8 cellular contexts compared by ENCODE assay signal in genomic region chr6:56729166-56729565, GRCh38.
DNase-seq lines count a peak whose midpoint lies in the region; ATAC-seq and TF ChIP-seq lines count a peak whose summit lies in the region.
"Not testable (repeated sequence)": the region's sequence is repeated elsewhere in the genome, so short reads cannot be mapped to it uniquely, and the experiment has no call there.

No MANE protein-coding gene starts in this region.

- H2AFZ ChIP-seq in PC-3 (ENCODE audit: low read length); SK-N-SH (ENCODE audit: low read depth); mammary epithelial cell (ENCODE audit: low read depth, low read length): not testable (repeated sequence)

- H3K9me3 ChIP-seq in PC-3 (ENCODE audit: low read length); SK-N-SH; mammary epithelial cell (replicated peaks; ENCODE audit: insufficient read depth, low read length); right lobe of liver: not testable (repeated sequence)

- peak overlapping the region; percentile 82 for H3K27ac Mint-ChIP-seq in Calu3 (ENCODE audit: unreplicated experiment)
- peak overlapping the region; percentile 83 for H3K27ac Mint-ChIP-seq in progenitor cell of endocrine pancreas
- peak overlapping the region; percentile 56 for H3K27ac Mint-ChIP-seq in type B pancreatic cell

- BruUV-seq in Calu3 (replicated peaks; lab: Mats Ljungman, UMichigan); PC-3 (replicated peaks; lab: Mats Ljungman, UMichigan); mammary epithelial cell (replicated peaks; lab: Mats Ljungman, UMichigan): not testable (repeated sequence)

- H3K27me3 Mint-ChIP-seq in Calu3 (ENCODE audit: unreplicated experiment); progenitor cell of endocrine pancreas; type B pancreatic cell: not testable (repeated sequence)

- not testable (repeated sequence) for ATAC-seq in PC-3, foreskin keratinocyte
- peak in 2 of 4 donors; percentile 16 to 22 for ATAC-seq in right lobe of liver

- not testable (repeated sequence) for H4K20me1 ChIP-seq in PC-3 (ENCODE audit: low read length); SK-N-SH (ENCODE audit: insufficient read depth); mammary epithelial cell (ENCODE audit: insufficient read depth, low read length)

- CTCF ChIA-PET in Calu3 (lab: Charles Lee) = interaction anchor here (0.6 to 1.6 kb wide), 10 partner anchors 11 to 175 kb away, joined by 3 to 9 read pairs (median 3); no protein-coding TSS in a partner anchor
- CTCF ChIA-PET in PC-3 (lab: Charles Lee); mammary epithelial cell (lab: Charles Lee; ENCODE audit: low non-redundant PET): not testable (repeated sequence)
- CTCF ChIA-PET in SK-N-SH (lab: Yijun Ruan, JAX) = interaction anchor here (1.2 to 1.8 kb wide), 4 partner anchors 20 to 122 kb away, joined by 4 to 5 read pairs (median 5); no protein-coding TSS in a partner anchor

- intact Hi-C loops in Calu3 (cut with micrococcal nuclease; ENCODE audit: unreplicated experiment); PC-3 (cut with micrococcal nuclease); mammary epithelial cell (cut with micrococcal nuclease); right lobe of liver (cut with DNase I): not testable (repeated sequence)

- TF ChIP-seq POLR2A in right lobe of liver (IDR thresholded peaks at IDR 0.05) = not testable (repeated sequence)

- H3K36me3 ChIP-seq in PC-3 (ENCODE audit: low read depth, low read length); mammary epithelial cell (ENCODE audit: insufficient read depth, low read length); right lobe of liver: not testable (repeated sequence)
- H3K36me3 ChIP-seq in SK-N-SH (replicated peaks in 1 of 2; ENCODE audit: control insufficient read depth in 1 of 2, insufficient read depth in 2 of 2, low read length in 1 of 2) = peaks cover 0 to 20% of the 10 kb centered on the region in 2 experiments

- dilution Hi-C loops in mammary epithelial cell (cut with HindIII; ENCODE audit: low sequenced_read_pairs) = not testable (repeated sequence)

- H3K9me3 Mint-ChIP-seq in Calu3 (ENCODE audit: low read depth, unreplicated experiment); progenitor cell of endocrine pancreas (ENCODE audit: low read depth); type B pancreatic cell: not testable (repeated sequence)

- not testable (repeated sequence) for TF ChIP-seq CTCF in Calu3 (IDR thresholded peaks at IDR 0.05; ENCODE audit: unreplicated experiment); PC-3 (conservative IDR thresholded peaks at IDR 0.05; ENCODE audit: low read depth, low read length); SK-N-SH (IDR thresholded peaks at IDR 0.05); mammary epithelial cell (conservative IDR thresholded peaks at IDR 0.05 in 1 of 2, IDR thresholded peaks at IDR 0.05 in 1 of 2; ENCODE audit: extremely low read depth in 1 of 2, insufficient read depth in 1 of 2, low read depth in 1 of 2, low read length in 2 of 2); foreskin keratinocyte (conservative IDR thresholded peaks at IDR 0.05); right lobe of liver (IDR thresholded peaks at IDR 0.05); progenitor cell of endocrine pancreas (IDR thresholded peaks at IDR 0.05; ENCODE audit: unreplicated experiment); type B pancreatic cell (conservative IDR thresholded peaks at IDR 0.05)

- H3K79me2 ChIP-seq in PC-3 (ENCODE audit: low read length) (peaks cover 35% of the 10 kb centered on the region), SK-N-SH (ENCODE audit: insufficient read depth) (peaks cover 86% of the 10 kb centered on the region), mammary epithelial cell (ENCODE audit: insufficient read depth, low read length) (peaks cover 31% of the 10 kb centered on the region)

- 98% methylated on average over 9 of the region's 10 CpGs for WGBS in SK-N-SH (ENCODE audit: low lambda C conversion rate)
- WGBS in mammary epithelial cell (ENCODE audit: low coverage, missing lambda C conversion rate) = 97% methylated on average over 7 of the region's 10 CpGs
- WGBS in right lobe of liver (ENCODE audit: insufficient coverage, low coverage, low lambda C conversion rate, missing lambda C conversion rate) = 35% methylated on average over 5 of the region's 10 CpGs

- H3K9me2 ChIP-seq in PC-3 (replicated peaks; ENCODE audit: low read length); SK-N-SH: not testable (repeated sequence)

- peak overlapping the region; percentile 92 for H3K27ac ChIP-seq in PC-3 (ENCODE audit: low read length)
- H3K27ac ChIP-seq in SK-N-SH (ENCODE audit: low read depth in 2 of 2, low read length in 1 of 2) = peak overlapping the region in 1 of 2 experiments; percentile 97; a peak in 2 of 4 replicates
- H3K27ac ChIP-seq in mammary epithelial cell (ENCODE audit: insufficient read depth, low read depth, low read length) = peak overlapping the region; percentile 94
- peak overlapping the region; percentile 14 for H3K27ac ChIP-seq in foreskin keratinocyte
- H3K27ac ChIP-seq in right lobe of liver = peak overlapping the region; percentile 45 to 83 (median 56)

- POLR2A ChIA-PET in PC-3 (lab: Charles Lee; ENCODE audit: unreplicated experiment); SK-N-SH (lab: Yijun Ruan, JAX): not testable (repeated sequence)

- H3K4me1 ChIP-seq in PC-3 (ENCODE audit: insufficient read depth, low read length) (peaks cover 71% of the 10 kb centered on the region), SK-N-SH (ENCODE audit: control insufficient read depth in 1 of 2, insufficient read depth in 2 of 2, low read depth in 1 of 2, low read length in 1 of 2) (peaks cover 6 to 66% of the 10 kb centered on the region in 2 experiments; a peak in 3 of 4 replicates), mammary epithelial cell (ENCODE audit: insufficient read depth, low read length) (peaks cover 56% of the 10 kb centered on the region), foreskin keratinocyte (peaks cover 37% of the 10 kb centered on the region), right lobe of liver (peaks cover 0 to 45% (median 5%) of the 10 kb centered on the region in 4 donors)

- H3K27me3 ChIP-seq in PC-3 (ENCODE audit: low read length); SK-N-SH (ENCODE audit: insufficient read depth); mammary epithelial cell (ENCODE audit: insufficient read depth, low read length); foreskin keratinocyte; right lobe of liver: not testable (repeated sequence)

- TF ChIP-seq EP300 in SK-N-SH (IDR thresholded peaks at IDR 0.05; ENCODE audit: borderline replicate concordance in 1 of 2, low read depth in 1 of 2, low read length in 1 of 2) = not testable (repeated sequence)

- not testable (repeated sequence) for H3F3A ChIP-seq in PC-3 (ENCODE audit: low read length, unreplicated experiment)
- H3F3A ChIP-seq in SK-N-SH (replicated peaks; ENCODE audit: insufficient read depth) = peaks cover 49% of the 10 kb centered on the region

- H3K4me2 ChIP-seq in PC-3 (ENCODE audit: low read length) = peak overlapping the region; percentile 72
- peak overlapping the region; percentile 47; the same call in 1 of the 2 replicates for H3K4me2 ChIP-seq in SK-N-SH
- not testable (repeated sequence) for H3K4me2 ChIP-seq in mammary epithelial cell (ENCODE audit: insufficient read depth, low read depth, low read length)

- not testable (repeated sequence) for TF ChIP-seq RAD21 in SK-N-SH (IDR thresholded peaks at IDR 0.05; ENCODE audit: low read length)

- DNase-seq in Calu3; PC-3; SK-N-SH; mammary epithelial cell; foreskin keratinocyte; right lobe of liver; progenitor cell of endocrine pancreas (ENCODE audit: low spot score, unreplicated experiment); type B pancreatic cell (ENCODE audit: extremely low spot score, unreplicated experiment): not testable (repeated sequence)

- H3K9ac ChIP-seq in PC-3 (ENCODE audit: low read length) = peak overlapping the region; percentile 58
- peak overlapping the region; percentile 19; the same call in 1 of the 2 replicates for H3K9ac ChIP-seq in SK-N-SH
- not testable (repeated sequence) for H3K9ac ChIP-seq in mammary epithelial cell (ENCODE audit: insufficient read depth, low read length)

- H3K4me1 Mint-ChIP-seq in Calu3 (ENCODE audit: low read depth, unreplicated experiment) = peaks cover 86% of the 10 kb centered on the region
- peaks cover 74% of the 10 kb centered on the region for H3K4me1 Mint-ChIP-seq in progenitor cell of endocrine pancreas (ENCODE audit: low read depth)
- H3K4me1 Mint-ChIP-seq in type B pancreatic cell (ENCODE audit: unreplicated experiment) = peaks cover 44% of the 10 kb centered on the region

- in situ Hi-C loops in mammary epithelial cell (cut with MboI; ENCODE audit: low sequenced_read_pairs in 2 of 2) = not testable (repeated sequence)

- H3K36me3 Mint-ChIP-seq in Calu3 (ENCODE audit: insufficient read depth, unreplicated experiment) = peaks cover 11% of the 10 kb centered on the region
- H3K36me3 Mint-ChIP-seq in progenitor cell of endocrine pancreas (ENCODE audit: insufficient read depth); type B pancreatic cell: not testable (repeated sequence)

- peak overlapping the region; percentile 55 for H3K4me3 Mint-ChIP-seq in Calu3 (ENCODE audit: low read depth, unreplicated experiment)
- peak overlapping the region; percentile 12 for H3K4me3 Mint-ChIP-seq in progenitor cell of endocrine pancreas (ENCODE audit: low read depth)
- H3K4me3 Mint-ChIP-seq in type B pancreatic cell = peak overlapping the region; percentile 61

- H3K4me3 ChIP-seq in PC-3 (ENCODE audit: low read length); SK-N-SH (ENCODE audit: low read depth in 2 of 2, low read length in 1 of 2); mammary epithelial cell (replicated peaks in 1 of 3; ENCODE audit: insufficient read depth in 1 of 3, low read depth in 2 of 3, low read length in 3 of 3); right lobe of liver: not testable (repeated sequence)
